ENCODE assay signal across 1 cellular context in the genomic region with DNA sequence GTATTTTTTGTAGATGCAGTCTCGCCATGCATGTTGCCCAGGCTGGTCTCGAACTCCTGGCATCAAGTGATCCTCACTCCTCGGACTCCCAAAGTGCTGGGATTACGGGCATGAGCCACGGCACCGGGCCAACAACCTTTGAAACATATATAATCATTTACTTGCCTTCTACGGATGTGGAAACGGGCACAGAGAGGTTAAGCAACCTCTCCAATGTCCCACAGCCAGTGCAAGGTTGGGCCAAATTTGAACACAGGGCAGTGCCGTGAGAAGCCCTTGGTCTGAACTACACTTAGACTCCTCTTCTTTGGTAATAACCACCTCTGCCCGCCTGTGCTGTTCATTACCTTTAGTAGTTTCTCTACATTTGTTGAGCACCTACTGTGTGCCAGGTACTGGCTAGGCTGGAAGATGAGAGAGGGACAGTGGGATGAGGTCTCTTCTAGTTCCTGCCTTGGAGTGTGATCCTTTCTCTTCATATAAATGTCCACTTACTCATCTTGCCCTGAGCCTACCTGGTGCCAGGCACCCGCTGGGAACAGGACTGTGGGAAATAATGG.
TF ChIP-seq lines count a peak whose summit lies in the region.

No MANE protein-coding gene starts in this region.

TF ChIP-seq in GM12878, 131 proteins besides CTCF, POLR2A, EP300 and RAD21:
- 0 out of 2 replicates have a peak, but pooled peaks have one; percentile 25 for TF ChIP-seq DPF2 (IDR thresholded peaks at IDR 0.05)
- no peak for TF ChIP-seq ZNF207 (IDR thresholded peaks at IDR 0.05; ENCODE audit: borderline replicate concordance)
